Comparison of ENCODE assay signal across 8 cellular contexts in the genomic region with DNA sequence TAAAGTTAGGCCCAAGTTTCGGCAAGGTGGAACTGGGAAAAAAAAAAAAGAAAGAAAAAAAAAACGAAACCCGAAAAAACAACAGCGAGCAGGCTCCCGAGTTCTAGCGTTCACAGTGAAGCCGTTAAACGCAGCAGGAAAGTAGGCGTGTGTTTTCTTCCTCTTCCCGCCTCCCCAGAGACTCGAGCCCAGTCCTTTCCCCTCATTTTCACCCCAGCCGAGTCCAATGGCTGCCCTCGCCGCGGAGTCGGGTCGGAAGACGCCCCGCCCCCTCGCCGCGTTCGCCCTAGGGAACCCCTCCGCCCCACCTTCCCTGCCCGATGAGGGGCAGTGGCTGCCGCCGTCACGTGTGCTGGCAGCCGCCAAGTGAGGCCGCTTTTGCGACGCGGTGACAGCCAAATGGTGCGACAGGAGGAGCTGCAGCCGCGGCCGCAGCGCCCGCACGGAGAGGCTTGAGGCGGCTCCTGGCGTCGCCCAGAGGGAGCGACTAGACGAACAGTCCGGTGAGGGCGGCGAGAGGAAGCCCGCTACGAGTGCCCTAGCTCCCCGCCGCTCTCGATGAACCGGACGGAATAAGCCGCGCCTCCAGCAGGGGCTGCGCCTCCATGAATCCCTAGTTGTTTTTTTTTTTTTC. TPM values are rescaled to one million over a fixed set of nuclear protein-coding genes. Genes with fewer than 3 reads are reported as not detected.
DNase-seq lines count a peak whose midpoint lies in the region; ATAC-seq and TF ChIP-seq lines count a peak whose summit lies in the region.

A gene (plus strand): TSS at position 426 of the 634 bp plus-strand sequence. CDS start 308 bp downstream, outside the sequence.

- H3K4me1 Mint-ChIP-seq in activated naive CD4-positive, alpha-beta T cell treated with anti-CD3 and anti-CD28 coated beads, Interleukin-2, amount 50 U/mL, for 24 hours = peaks cover 45% of the 10 kb centered on the region

- peak; percentile 29 for TF ChIP-seq CTCF in GM10266 (IDR thresholded peaks at IDR 0.05; ENCODE audit: control insufficient read depth, insufficient read depth, low read depth, missing control alignments)
- TF ChIP-seq CTCF in suprapubic skin (IDR thresholded peaks at IDR 0.05) = peak in 1 of 2 donors; percentile 29

- H3K4me3 Mint-ChIP-seq in activated naive CD4-positive, alpha-beta T cell treated with anti-CD3 and anti-CD28 coated beads, Interleukin-2, amount 50 U/mL, for 24 hours = peak within 1 kb of the TSS; percentile 99

- H3K4me1 ChIP-seq in suprapubic skin = peaks cover 36% of the 10 kb centered on the region

- TF ChIP-seq POLR2A in suprapubic skin (IDR thresholded peaks at IDR 0.05) = peak; percentile 55 to 78

- H3K27ac Mint-ChIP-seq in activated naive CD4-positive, alpha-beta T cell treated with anti-CD3 and anti-CD28 coated beads, Interleukin-2, amount 50 U/mL, for 24 hours = peak within 1 kb of the TSS; percentile 98

- peak within 1 kb of the TSS; percentile 94 for H3K4me3 ChIP-seq in suprapubic skin

- H3K9me3 ChIP-seq in suprapubic skin = no peaks in the 10 kb centered on the region

- peak within 1 kb of the TSS; percentile 94 for H3K27ac ChIP-seq in suprapubic skin

- ATAC-seq in HG02610 (IDR thresholded peaks at IDR 0.05; ENCODE audit: unreplicated experiment) (peak; percentile 92), SK-N-SH treated with all-trans-retinoic acid at 6 μM for 48 hours (peak; percentile 93)

- TF ChIP-seq EP300 in suprapubic skin (IDR thresholded peaks at IDR 0.05) = no peak

- DNase-seq in GM10266 (ENCODE audit: extremely low spot score) (peak; percentile 93), NCI-H1092 (lab: John Stamatoyannopoulos, UW) (peak; percentile 97), germinal center (ENCODE audit: low spot score) (peak; percentile 95), nucleus accumbens (lab: John Stamatoyannopoulos, UW) (peak; percentile 16 to 97 (median 94)), suprapubic skin (ENCODE audit: low spot score in 2 of 2) (peak; percentile 96 to 98)

- H3K9me3 Mint-ChIP-seq in activated naive CD4-positive, alpha-beta T cell treated with anti-CD3 and anti-CD28 coated beads, Interleukin-2, amount 50 U/mL, for 24 hours = no peaks in the 10 kb centered on the region

- no peaks in the 10 kb centered on the region for H3K36me3 ChIP-seq in suprapubic skin

- H3K27me3 Mint-ChIP-seq in activated naive CD4-positive, alpha-beta T cell treated with anti-CD3 and anti-CD28 coated beads, Interleukin-2, amount 50 U/mL, for 24 hours = no peaks in the 10 kb centered on the region

- H3K27me3 ChIP-seq in suprapubic skin = no peaks in the 10 kb centered on the region

- no peaks in the 10 kb centered on the region for H3K36me3 Mint-ChIP-seq in activated naive CD4-positive, alpha-beta T cell treated with anti-CD3 and anti-CD28 coated beads, Interleukin-2, amount 50 U/mL, for 24 hours

- 1% methylated on average over 42 of the region's 58 CpGs for whole genome bisulfite sequencing in suprapubic skin

TF ChIP-seq in SK-N-SH treated with all-trans-retinoic acid at 6 μM for 48 hours, 23 proteins besides CTCF, POLR2A, EP300 and RAD21:
- TF ChIP-seq, protein P1, sequence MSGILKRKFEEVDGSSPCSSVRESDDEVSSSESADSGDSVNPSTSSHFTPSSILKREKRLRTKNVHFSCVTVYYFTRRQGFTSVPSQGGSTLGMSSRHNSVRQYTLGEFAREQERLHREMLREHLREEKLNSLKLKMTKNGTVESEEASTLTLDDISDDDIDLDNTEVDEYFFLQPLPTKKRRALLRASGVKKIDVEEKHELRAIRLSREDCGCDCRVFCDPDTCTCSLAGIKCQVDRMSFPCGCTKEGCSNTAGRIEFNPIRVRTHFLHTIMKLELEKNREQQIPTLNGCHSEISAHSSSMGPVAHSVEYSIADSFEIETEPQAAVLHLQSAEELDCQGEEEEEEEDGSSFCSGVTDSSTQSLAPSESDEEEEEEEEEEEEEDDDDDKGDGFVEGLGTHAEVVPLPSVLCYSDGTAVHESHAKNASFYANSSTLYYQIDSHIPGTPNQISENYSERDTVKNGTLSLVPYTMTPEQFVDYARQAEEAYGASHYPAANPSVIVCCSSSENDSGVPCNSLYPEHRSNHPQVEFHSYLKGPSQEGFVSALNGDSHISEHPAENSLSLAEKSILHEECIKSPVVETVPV (CRISPR knock-in tag; IDR thresholded peaks at IDR 0.05) = no peak
- TF ChIP-seq ZNF8 (CRISPR knock-in tag; IDR thresholded peaks at IDR 0.05) (no peak), TOX (CRISPR knock-in tag; IDR thresholded peaks at IDR 0.05; ENCODE audit: borderline replicate concordance) (no peak), CSDC2 (CRISPR knock-in tag; IDR thresholded peaks at IDR 0.05) (no peak), ZFP30 (CRISPR knock-in tag; IDR thresholded peaks at IDR 0.05) (no peak), ZFP3 (CRISPR knock-in tag; IDR thresholded peaks at IDR 0.05) (no peak), ISL1 (CRISPR knock-in tag; IDR thresholded peaks at IDR 0.05) (no peak), TCF4 (CRISPR knock-in tag; IDR thresholded peaks at IDR 0.05; ENCODE audit: borderline replicate concordance) (no peak), ZC3H10 (CRISPR knock-in tag; IDR thresholded peaks at IDR 0.05) (no peak), ESRRG (CRISPR knock-in tag; IDR thresholded peaks at IDR 0.05) (no peak), RARB (CRISPR knock-in tag; IDR thresholded peaks at IDR 0.05) (no peak), SNAI2 (CRISPR knock-in tag; IDR thresholded peaks at IDR 0.05) (no peak)
- TF ChIP-seq, protein P2, sequence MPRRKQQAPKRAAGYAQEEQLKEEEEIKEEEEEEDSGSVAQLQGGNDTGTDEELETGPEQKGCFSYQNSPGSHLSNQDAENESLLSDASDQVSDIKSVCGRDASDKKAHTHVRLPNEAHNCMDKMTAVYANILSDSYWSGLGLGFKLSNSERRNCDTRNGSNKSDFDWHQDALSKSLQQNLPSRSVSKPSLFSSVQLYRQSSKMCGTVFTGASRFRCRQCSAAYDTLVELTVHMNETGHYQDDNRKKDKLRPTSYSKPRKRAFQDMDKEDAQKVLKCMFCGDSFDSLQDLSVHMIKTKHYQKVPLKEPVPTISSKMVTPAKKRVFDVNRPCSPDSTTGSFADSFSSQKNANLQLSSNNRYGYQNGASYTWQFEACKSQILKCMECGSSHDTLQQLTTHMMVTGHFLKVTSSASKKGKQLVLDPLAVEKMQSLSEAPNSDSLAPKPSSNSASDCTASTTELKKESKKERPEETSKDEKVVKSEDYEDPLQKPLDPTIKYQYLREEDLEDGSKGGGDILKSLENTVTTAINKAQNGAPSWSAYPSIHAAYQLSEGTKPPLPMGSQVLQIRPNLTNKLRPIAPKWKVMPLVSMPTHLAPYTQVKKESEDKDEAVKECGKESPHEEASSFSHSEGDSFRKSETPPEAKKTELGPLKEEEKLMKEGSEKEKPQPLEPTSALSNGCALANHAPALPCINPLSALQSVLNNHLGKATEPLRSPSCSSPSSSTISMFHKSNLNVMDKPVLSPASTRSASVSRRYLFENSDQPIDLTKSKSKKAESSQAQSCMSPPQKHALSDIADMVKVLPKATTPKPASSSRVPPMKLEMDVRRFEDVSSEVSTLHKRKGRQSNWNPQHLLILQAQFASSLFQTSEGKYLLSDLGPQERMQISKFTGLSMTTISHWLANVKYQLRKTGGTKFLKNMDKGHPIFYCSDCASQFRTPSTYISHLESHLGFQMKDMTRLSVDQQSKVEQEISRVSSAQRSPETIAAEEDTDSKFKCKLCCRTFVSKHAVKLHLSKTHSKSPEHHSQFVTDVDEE (CRISPR knock-in tag; IDR thresholded peaks at IDR 0.05) = no peak
- TF ChIP-seq, protein P3, sequence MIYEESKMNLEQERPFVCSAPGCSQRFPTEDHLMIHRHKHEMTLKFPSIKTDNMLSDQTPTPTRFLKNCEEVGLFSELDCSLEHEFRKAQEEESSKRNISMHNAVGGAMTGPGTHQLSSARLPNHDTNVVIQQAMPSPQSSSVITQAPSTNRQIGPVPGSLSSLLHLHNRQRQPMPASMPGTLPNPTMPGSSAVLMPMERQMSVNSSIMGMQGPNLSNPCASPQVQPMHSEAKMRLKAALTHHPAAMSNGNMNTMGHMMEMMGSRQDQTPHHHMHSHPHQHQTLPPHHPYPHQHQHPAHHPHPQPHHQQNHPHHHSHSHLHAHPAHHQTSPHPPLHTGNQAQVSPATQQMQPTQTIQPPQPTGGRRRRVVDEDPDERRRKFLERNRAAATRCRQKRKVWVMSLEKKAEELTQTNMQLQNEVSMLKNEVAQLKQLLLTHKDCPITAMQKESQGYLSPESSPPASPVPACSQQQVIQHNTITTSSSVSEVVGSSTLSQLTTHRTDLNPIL (CRISPR knock-in tag; IDR thresholded peaks at IDR 0.05; ENCODE audit: low read depth) = no peak

RNA-seq across cellular contexts. Expression of the gene that starts here (rescaled TPM):
- total RNA-seq in suprapubic skin = 10 to 100 TPM; 17.7 to 68.2 (median 33.6) TPM

Comparison
In these comparisons a context has a peak if more than half of its experiments do, and no peak if none do; other contexts are left out.
1. Peak in every context shown above with its lines: DNase-seq, ATAC-seq, H3K4me3 ChIP-seq and H3K27ac ChIP-seq.